22 cellular contexts compared by ENCODE assay signal in genomic region chrX:63934160-63934559, GRCh38.
DNase-seq lines count a peak whose midpoint lies in the region; ATAC-seq, FAIRE-seq and TF ChIP-seq lines count a peak whose summit lies in the region.
"Had no signal": no experiment of that assay in that cellular context is flagged by ENCODE, and none has a peak within 500 bp of the region (broad histone marks: within the 10 kb centered on the region; RNA-seq: fewer than 3 reads in every experiment).

No MANE protein-coding gene starts in this region.

- H3K36me3 ChIP-seq in GM23338 (ENCODE audit: insufficient read depth) (no peaks in the 10 kb centered on the region), HUES64 (ENCODE audit: insufficient read depth, low read length) (no peaks in the 10 kb centered on the region), endodermal cell (ENCODE audit: control insufficient read depth, insufficient read depth, low read length) (no peaks in the 10 kb centered on the region)
- H3K36me3 ChIP-seq: BE2C had no signal

- no peaks in the 10 kb centered on the region for H3K79me2 ChIP-seq in GM23338 (replicated peaks; ENCODE audit: insufficient read depth)

- H3K4me1 ChIP-seq in GM23338 (ENCODE audit: insufficient read depth) (peaks cover 6% of the 10 kb centered on the region; the same call in 1 of the 2 replicates), HUES64 (ENCODE audit: insufficient read depth, low read length) (peaks cover 13% of the 10 kb centered on the region), endodermal cell (ENCODE audit: control insufficient read depth, insufficient read depth, low read length) (no peaks in the 10 kb centered on the region)
- H3K4me1 ChIP-seq: BE2C had no signal

- no peak overlapping the region for H3K4me3 Mint-ChIP-seq in GM23338
- H3K4me3 Mint-ChIP-seq in endodermal cell = no peak overlapping the region
- H3K4me3 Mint-ChIP-seq: CD4-positive, CD25-positive, alpha-beta regulatory T cell; CD8-positive, alpha-beta memory T cell had no signal

- no peaks in the 10 kb centered on the region for H3K9me2 ChIP-seq in GM23338 (ENCODE audit: insufficient read depth)

- H3K9ac ChIP-seq in HUES64 (ENCODE audit: low read depth, low read length) (no peak overlapping the region), endodermal cell (ENCODE audit: extremely low read depth, low read length, poor library complexity, severe bottlenecking) (no peak overlapping the region)

- no CpG with 5 or more reads among the region's 1 CpG for WGBS in HUES64
- WGBS in endodermal cell (ENCODE audit: insufficient coverage in 1 of 2, insufficient read length in 1 of 2), 2 experiments = no CpG with 5 or more reads among the region's 1 CpG

- H3K27me3 Mint-ChIP-seq in GM23338 (ENCODE audit: insufficient read depth, low read depth, poor library complexity) (peaks cover 5% of the 10 kb centered on the region), endodermal cell (ENCODE audit: insufficient read depth) (no peaks in the 10 kb centered on the region)
- H3K27me3 Mint-ChIP-seq: CD4-positive, CD25-positive, alpha-beta regulatory T cell had no signal

- peak overlapping the region; percentile 42; the same call in 1 of the 2 replicates for H3K4me2 ChIP-seq in GM23338

- H3K4me1 Mint-ChIP-seq in GM23338 = peaks cover 19% of the 10 kb centered on the region; the same call in 2 of the 3 replicates
- peaks cover 17% of the 10 kb centered on the region for H3K4me1 Mint-ChIP-seq in endodermal cell
- H3K4me1 Mint-ChIP-seq: CD4-positive, CD25-positive, alpha-beta regulatory T cell; CD8-positive, alpha-beta memory T cell had no signal

- H2AFZ ChIP-seq in GM23338 = peak overlapping the region; percentile 38; the same call in 1 of the 2 replicates

- H3K4me3 ChIP-seq in GM23338 (no peak overlapping the region), HUES64 (ENCODE audit: low read length) (0 out of 2 replicates have a peak overlapping the region, but pooled peaks have one; percentile 19), endodermal cell (ENCODE audit: low read length) (no peak overlapping the region)

- peaks cover 2% of the 10 kb centered on the region; the same call in 2 of the 3 replicates for H3K9me3 Mint-ChIP-seq in GM23338
- H3K9me3 Mint-ChIP-seq in endodermal cell = peaks cover 61% of the 10 kb centered on the region

- H3F3A ChIP-seq in GM23338 (replicated peaks; ENCODE audit: low read depth) = no peaks in the 10 kb centered on the region

- H3K27ac Mint-ChIP-seq in GM23338 (no peak overlapping the region), endodermal cell (no peak overlapping the region)
- H3K27ac Mint-ChIP-seq: CD4-positive, CD25-positive, alpha-beta regulatory T cell; CD8-positive, alpha-beta memory T cell had no signal

- 0 out of 3 replicates have a peak, but pooled peaks cover 3% of the 10 kb centered on the region for H3K36me3 Mint-ChIP-seq in GM23338 (ENCODE audit: low read depth)
- H3K36me3 Mint-ChIP-seq in endodermal cell (ENCODE audit: low read depth) = no peaks in the 10 kb centered on the region
- H3K36me3 Mint-ChIP-seq: CD4-positive, CD25-positive, alpha-beta regulatory T cell; CD8-positive, alpha-beta memory T cell had no signal

- FAIRE-seq in H54 (lab: Jason Lieb, UNC) = no peak
- FAIRE-seq: A204.1, G401.6, GM12891, GM19239, HTR-8/SVneo had no signal

- no peaks in the 10 kb centered on the region for H3K27me3 ChIP-seq in GM23338 (ENCODE audit: insufficient read depth)
- no peaks in the 10 kb centered on the region for H3K27me3 ChIP-seq in HUES64 (ENCODE audit: insufficient read depth, low read length)
- H3K27me3 ChIP-seq in endodermal cell (ENCODE audit: control insufficient read depth, insufficient read depth, low read length, poor library complexity, severe bottlenecking) = no peaks in the 10 kb centered on the region
- H3K27me3 ChIP-seq: BE2C had no signal

- no peaks in the 10 kb centered on the region for H4K20me1 ChIP-seq in GM23338 (replicated peaks; ENCODE audit: insufficient read depth)

- TF ChIP-seq POLR2A in H54 (IDR thresholded peaks at IDR 0.05; ENCODE audit: low read depth, low read length) = no peak

- TF ChIP-seq CTCF in GM23338 (conservative IDR thresholded peaks at IDR 0.05; ENCODE audit: low read depth in 2 of 2) (no peak), endodermal cell (conservative IDR thresholded peaks at IDR 0.05) (no peak)

- ATAC-seq in GM23338 (peak; percentile 77), HG02973 (IDR thresholded peaks at IDR 0.05; ENCODE audit: unreplicated experiment) (no peak)

- no peaks in the 10 kb centered on the region for H3K9me3 ChIP-seq in HUES64 (ENCODE audit: insufficient read depth, low read depth, low read length)
- no peaks in the 10 kb centered on the region for H3K9me3 ChIP-seq in endodermal cell (ENCODE audit: control insufficient read depth, low read length)
- H3K9me3 ChIP-seq: BE2C had no signal

- DNase-seq in GM23338 (ENCODE audit: low spot score) (peak; percentile 13), endodermal cell (peak; percentile 48), H54 (ENCODE audit: insufficient read length, low spot score) (no peak)
- no peak for DNase-seq in activated CD8-positive, alpha-beta memory T cell treated with anti-CD3 and anti-CD28 coated beads, Interleukin-2, amount 50 U/mL, for 4 hours
- DNase-seq: ACHN; BE2C; CD4-positive, CD25-positive, alpha-beta regulatory T cell; CD8-positive, alpha-beta memory T cell; COR-L47; DMS 273 treated with DMSO at 0.1 percent for 48 hours; DND-41; EL; GOT3; HCEC 1CT; KG1 had no signal

- no peak overlapping the region for H3K27ac ChIP-seq in GM23338 (ENCODE audit: low read depth)
- H3K27ac ChIP-seq in HUES64 (ENCODE audit: low read depth, low read length) = peak overlapping the region; percentile 64; the same call in 1 of the 2 replicates
- no peak overlapping the region for H3K27ac ChIP-seq in endodermal cell (ENCODE audit: low read depth, low read length)

TF ChIP-seq in GM23338, 12 proteins besides CTCF, POLR2A, EP300 and RAD21 (continues in another document):
- TF ChIP-seq JUNB (IDR thresholded peaks at IDR 0.05; ENCODE audit: unreplicated experiment) (no peak), EZH2phosphoT487 (IDR thresholded peaks at IDR 0.05; ENCODE audit: unreplicated experiment) (no peak), POLR2AphosphoS5 (IDR thresholded peaks at IDR 0.05; ENCODE audit: low read depth) (no peak), NANOG (IDR thresholded peaks at IDR 0.05; ENCODE audit: borderline replicate concordance) (no peak), REST (IDR thresholded peaks at IDR 0.05; ENCODE audit: unreplicated experiment) (no peak), ZNF114 (CRISPR knock-in tag; IDR thresholded peaks at IDR 0.05) (no peak), ZNF331 (CRISPR knock-in tag; IDR thresholded peaks at IDR 0.05; ENCODE audit: low read depth) (no peak), STAT1 (IDR thresholded peaks at IDR 0.05; ENCODE audit: unreplicated experiment) (no peak), CREB1 (CRISPR knock-in tag; IDR thresholded peaks at IDR 0.05; ENCODE audit: low read depth) (no peak)
- TF ChIP-seq, protein P1, sequence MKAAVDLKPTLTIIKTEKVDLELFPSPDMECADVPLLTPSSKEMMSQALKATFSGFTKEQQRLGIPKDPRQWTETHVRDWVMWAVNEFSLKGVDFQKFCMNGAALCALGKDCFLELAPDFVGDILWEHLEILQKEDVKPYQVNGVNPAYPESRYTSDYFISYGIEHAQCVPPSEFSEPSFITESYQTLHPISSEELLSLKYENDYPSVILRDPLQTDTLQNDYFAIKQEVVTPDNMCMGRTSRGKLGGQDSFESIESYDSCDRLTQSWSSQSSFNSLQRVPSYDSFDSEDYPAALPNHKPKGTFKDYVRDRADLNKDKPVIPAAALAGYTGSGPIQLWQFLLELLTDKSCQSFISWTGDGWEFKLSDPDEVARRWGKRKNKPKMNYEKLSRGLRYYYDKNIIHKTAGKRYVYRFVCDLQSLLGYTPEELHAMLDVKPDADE (IDR thresholded peaks at IDR 0.05) = no peak

Comparison
In these comparisons a context has a peak if more than half of its experiments do, and no peak if none do; other contexts are left out.
1. DNase-seq: peak in GM23338 (single experiment) and endodermal cell (single experiment); none in activated CD8-positive, alpha-beta memory T cell treated with anti-CD3 and anti-CD28 coated beads, Interleukin-2, amount 50 U/mL, for 4 hours (single experiment) and H54 (single experiment).